In the genomic region with DNA sequence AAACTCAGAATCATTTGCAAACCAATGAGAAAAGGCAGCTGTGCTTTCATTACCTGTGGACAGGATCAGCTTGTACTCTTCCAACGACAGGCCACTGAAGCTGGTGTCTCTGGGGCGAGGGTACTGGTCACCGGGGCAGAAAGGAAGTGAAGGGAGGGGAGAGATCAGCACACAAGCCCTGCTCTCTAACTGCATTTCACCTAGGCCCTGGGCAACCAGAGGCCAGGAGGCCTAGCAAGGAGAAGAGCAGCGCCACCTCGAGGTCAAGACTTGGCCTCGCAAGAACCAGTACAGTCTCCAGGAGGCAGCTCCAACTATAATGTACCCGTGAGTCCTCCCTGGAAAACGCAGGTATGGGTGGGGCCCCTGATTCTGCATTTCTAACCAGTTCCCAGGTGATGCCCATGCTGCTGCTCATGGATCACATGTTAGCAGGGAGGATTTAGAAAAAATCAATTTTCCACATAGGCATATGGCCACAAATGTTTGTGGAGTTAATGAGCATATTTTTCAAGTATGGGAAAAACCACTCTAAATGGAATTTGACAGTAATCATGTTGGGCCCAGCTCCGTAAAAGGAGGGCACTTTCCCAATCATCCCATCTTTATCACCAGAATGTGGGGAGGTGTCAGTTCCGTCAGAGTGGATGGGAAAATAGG, we compare ENCODE assay signal across 8 cellular contexts. TPM values are rescaled to one million over a fixed set of nuclear protein-coding genes. Genes with fewer than 3 reads are reported as not detected.
DNase-seq lines count a peak whose midpoint lies in the region; ATAC-seq and TF ChIP-seq lines count a peak whose summit lies in the region.

No MANE protein-coding gene starts in this region.

- no peak for ATAC-seq in GM19351 (IDR thresholded peaks at IDR 0.05; ENCODE audit: unreplicated experiment)

- H3K27me3 ChIP-seq in suprapubic skin = no peaks in the 10 kb centered on the region

- WGBS in suprapubic skin = 38% methylated on average over 8 of the region's 10 CpGs

- H3K9me3 ChIP-seq in suprapubic skin = no peaks in the 10 kb centered on the region

- H3K27me3 Mint-ChIP-seq in nephron progenitor cell (ENCODE audit: low read depth, poor library complexity) = peaks cover 3% of the 10 kb centered on the region

- no peak overlapping the region for H3K27ac Mint-ChIP-seq in nephron progenitor cell

- TF ChIP-seq CTCF in HFF-Myc (IDR thresholded peaks at IDR 0.05; ENCODE audit: low read depth, low read length, missing control alignments) (peak; percentile 78), nephron progenitor cell (IDR thresholded peaks at IDR 0.05) (peak; percentile 75), suprapubic skin (IDR thresholded peaks at IDR 0.05) (peak; percentile 30 to 81)

- no peak overlapping the region for H3K4me3 Mint-ChIP-seq in nephron progenitor cell

- DNase-seq in DMS53 treated with DMSO at 0.1 percent for 48 hours (lab: John Stamatoyannopoulos, UW; ENCODE audit: unreplicated experiment) (peak; percentile 48), HFF-Myc (ENCODE audit: extremely low read depth, low read depth) (no peak), NCI-H526 treated with DMSO at 0.1 percent for 48 hours (lab: John Stamatoyannopoulos, UW) (peak; percentile 52), epithelial cell of prostate (ENCODE audit: low read depth, low spot score) (no peak), nephron progenitor cell (peak; percentile 77), suprapubic skin (ENCODE audit: low spot score in 2 of 2) (peak in 1 of 2 donors; percentile 73)
- DNase-seq in activated CD8-positive, alpha-beta memory T cell treated with anti-CD3 and anti-CD28 coated beads for 4 hours (ENCODE audit: low read depth in 2 of 2) = peak; percentile 38 to 56

- TF ChIP-seq EP300 in suprapubic skin (IDR thresholded peaks at IDR 0.05) = no peak

- H3K4me3 ChIP-seq in HFF-Myc (replicated peaks; ENCODE audit: low read depth, low read length) (no peak overlapping the region), suprapubic skin (no peak overlapping the region)

- H3K4me1 ChIP-seq in suprapubic skin = peaks cover 56% of the 10 kb centered on the region

- H3K36me3 Mint-ChIP-seq in nephron progenitor cell (ENCODE audit: low read depth) = no peaks in the 10 kb centered on the region

- H3K27ac ChIP-seq in epithelial cell of prostate = peak overlapping the region; percentile 51
- H3K27ac ChIP-seq in suprapubic skin = no peak overlapping the region

- no peaks in the 10 kb centered on the region for H3K9me3 Mint-ChIP-seq in nephron progenitor cell

- H3K36me3 ChIP-seq in suprapubic skin = peaks cover 25% of the 10 kb centered on the region

- peaks cover 60% of the 10 kb centered on the region for H3K4me1 Mint-ChIP-seq in nephron progenitor cell

- no peak for TF ChIP-seq POLR2A in suprapubic skin (IDR thresholded peaks at IDR 0.05)

RNA-seq across cellular contexts. Expression of gene UQCC2, which starts 11.0 kb away (rescaled TPM):
- 10 to 100 TPM; 11.3 to 39.4 (median 21.7) TPM for total RNA-seq in suprapubic skin

RNA-seq across cellular contexts. Expression of gene IP6K3, which starts 46.2 kb away (rescaled TPM):
- under 1 TPM in 2 of 4 donors, not detected in 2; 0.51 to 0.83 TPM for total RNA-seq in suprapubic skin

Comparison
In these comparisons a context has a peak if more than half of its experiments do, and no peak if none do; other contexts are left out.
1. DNase-seq: peak in DMS53 treated with DMSO at 0.1 percent for 48 hours (single experiment), NCI-H526 treated with DMSO at 0.1 percent for 48 hours (single experiment), activated CD8-positive, alpha-beta memory T cell treated with anti-CD3 and anti-CD28 coated beads for 4 hours (2 of 2) and nephron progenitor cell (single experiment); none in HFF-Myc (single experiment) and epithelial cell of prostate (single experiment).
2. Peak in every context shown above with its lines, with median percentiles within 50 percentile points of each other: CTCF ChIP-seq.